ENCODE assay signal across 20 cellular contexts in genomic region chr2:122319551-122320132, GRCh38.
A peak's percentile ranks its signal among the peaks of the same experiment; 100 is the strongest.
DNase-seq lines count a peak whose midpoint lies in the region; ATAC-seq, FAIRE-seq and TF ChIP-seq lines count a peak whose summit lies in the region.
"Had no signal": no experiment of that assay in that cellular context is flagged by ENCODE, and none has a peak within 500 bp of the region (broad histone marks: within the 10 kb centered on the region; RNA-seq: fewer than 3 reads in every experiment).

No MANE protein-coding gene starts in this region.

- CTCF ChIA-PET in HepG2 (lab: Yijun Ruan, JAX; ENCODE audit: low intra/inter-chr PET ratio, low total read pairs), result no interaction called here
- CTCF ChIA-PET in IMR-90 (lab: Yijun Ruan, JAX), result no interaction called here

- H3K27ac ChIP-seq in HepG2 (ENCODE audit: extremely low read length, insufficient read depth, low read length) (no peak overlapping the region), right lobe of liver (no peak overlapping the region), IMR-90 (ENCODE audit: insufficient read depth, low read length) (no peak overlapping the region), RWPE2 (ENCODE audit: poor library complexity, severe bottlenecking) (no peak overlapping the region)
- H3K27ac ChIP-seq: BLaER1 had no signal

- H3K9ac ChIP-seq in HepG2 (ENCODE audit: insufficient read depth, low read depth, low read length), result no peak overlapping the region
- no peak overlapping the region for H3K9ac ChIP-seq in IMR-90 (ENCODE audit: low read depth, low read length)
- H3K9ac ChIP-seq: BLaER1 had no signal

- no peak overlapping the region for H2AFZ ChIP-seq in HepG2 (ENCODE audit: low read length)
- no peak overlapping the region for H2AFZ ChIP-seq in IMR-90 (replicated peaks; ENCODE audit: low read length, poor library complexity)
- H2AFZ ChIP-seq: GM23338 had no signal

- H4K5ac ChIP-seq in IMR-90 (ENCODE audit: low read depth, low read length), result no peak overlapping the region

- no peak overlapping the region for H2AK5ac ChIP-seq in IMR-90 (ENCODE audit: low read depth, low read length)

- FAIRE-seq in HepG2 (lab: Jason Lieb, UNC), result no peak
- FAIRE-seq: H54 had no signal

- H4K91ac ChIP-seq in IMR-90 (ENCODE audit: insufficient read depth, low read depth, low read length), result no peak overlapping the region

- TF ChIP-seq EP300 in HepG2 (IDR thresholded peaks at IDR 0.05; ENCODE audit: low read depth in 2 of 2, low read length in 2 of 2) (no peak), HepG2 (CRISPR knock-in tag; IDR thresholded peaks at IDR 0.05; ENCODE audit: borderline replicate concordance) (no peak)

- TF ChIP-seq POLR2A in HepG2 (IDR thresholded peaks at IDR 0.05; ENCODE audit: insufficient read depth in 1 of 2, low read depth in 2 of 2, low read length in 2 of 2), result no peak
- TF ChIP-seq POLR2A in right lobe of liver (IDR thresholded peaks at IDR 0.05), result no peak
- TF ChIP-seq POLR2A in IMR-90 (IDR thresholded peaks at IDR 0.05; ENCODE audit: low read depth, low read length), result no peak

- no peaks in the 10 kb centered on the region for H3K4me1 ChIP-seq in HepG2 (ENCODE audit: insufficient read depth, low read length)
- H3K4me1 ChIP-seq in right lobe of liver, result no peaks in the 10 kb centered on the region
- no peaks in the 10 kb centered on the region for H3K4me1 ChIP-seq in IMR-90 (ENCODE audit: control insufficient read depth, insufficient read depth, low read length)
- no peaks in the 10 kb centered on the region for H3K4me1 ChIP-seq in RWPE2 (ENCODE audit: insufficient read depth, poor library complexity, severe bottlenecking)
- H3K4me1 ChIP-seq: BLaER1 had no signal

- TF ChIP-seq CTCF in HepG2 (CRISPR knock-in tag; IDR thresholded peaks at IDR 0.05), result no peak
- TF ChIP-seq CTCF in right lobe of liver (IDR thresholded peaks at IDR 0.05), result no peak
- no peak for TF ChIP-seq CTCF in IMR-90 (conservative IDR thresholded peaks at IDR 0.05; ENCODE audit: low read depth, low read length)
- no peak for TF ChIP-seq CTCF in RWPE2 (IDR thresholded peaks at IDR 0.05; ENCODE audit: poor library complexity, severe bottlenecking)
- TF ChIP-seq CTCF in type B pancreatic cell (conservative IDR thresholded peaks at IDR 0.05), result no peak
- no peak for TF ChIP-seq CTCF in glutamatergic neuron (IDR thresholded peaks at IDR 0.05; ENCODE audit: partially characterized antibody, unreplicated experiment)

- no peak overlapping the region for H3K23ac ChIP-seq in IMR-90 (ENCODE audit: low read depth, low read length)

- H3K56ac ChIP-seq in IMR-90 (ENCODE audit: extremely low read depth, insufficient read depth, low read length), result no peak overlapping the region

- H3K4me1 Mint-ChIP-seq in type B pancreatic cell (ENCODE audit: unreplicated experiment) (no peaks in the 10 kb centered on the region), glutamatergic neuron (ENCODE audit: low read depth, unreplicated experiment) (no peaks in the 10 kb centered on the region)
- H3K4me1 Mint-ChIP-seq: CD4-positive, alpha-beta memory T cell; GM23338; IgD-negative memory B cell had no signal

- H3K27ac Mint-ChIP-seq in type B pancreatic cell, result no peak overlapping the region
- no peak overlapping the region for H3K27ac Mint-ChIP-seq in glutamatergic neuron (ENCODE audit: unreplicated experiment)
- H3K27ac Mint-ChIP-seq: CD14-positive monocyte; CD4-positive, alpha-beta memory T cell; GM23338; IgD-negative memory B cell had no signal

- no peak overlapping the region for H3K4me2 ChIP-seq in HepG2 (ENCODE audit: low read depth, low read length)
- H3K4me2 ChIP-seq in IMR-90 (ENCODE audit: low read depth, low read length), result no peak overlapping the region
- H3K4me2 ChIP-seq: BLaER1, GM23338 had no signal

- no peak overlapping the region for H2BK20ac ChIP-seq in IMR-90 (ENCODE audit: low read depth, low read length)

- intact Hi-C loops in HepG2 (cut with micrococcal nuclease; ENCODE audit: unreplicated experiment), result no loop called here
- intact Hi-C loops in right lobe of liver (cut with DNase I), result no loop called here
- intact Hi-C loops in IMR-90 (cut with micrococcal nuclease), result no loop called here

- H2BK120ac ChIP-seq in IMR-90 (ENCODE audit: low read depth, low read length), result no peak overlapping the region

- no peak overlapping the region for H3K14ac ChIP-seq in IMR-90 (replicated peaks; ENCODE audit: low read depth, low read length)

- H3K36me3 ChIP-seq in HepG2 (replicated peaks in 1 of 2; ENCODE audit: control insufficient read depth in 1 of 2, insufficient read depth in 2 of 2, low read length in 2 of 2), result no peaks in the 10 kb centered on the region
- no peaks in the 10 kb centered on the region for H3K36me3 ChIP-seq in right lobe of liver
- no peaks in the 10 kb centered on the region for H3K36me3 ChIP-seq in IMR-90 (ENCODE audit: control insufficient read depth, insufficient read depth, low read length)
- no peaks in the 10 kb centered on the region for H3K36me3 ChIP-seq in RWPE2 (ENCODE audit: low read depth)
- H3K36me3 ChIP-seq: BLaER1 had no signal

- H3K9me3 ChIP-seq in HepG2 (ENCODE audit: low read length) (no peaks in the 10 kb centered on the region), right lobe of liver (no peaks in the 10 kb centered on the region), IMR-90 (ENCODE audit: control insufficient read depth, insufficient read depth, low read length) (peaks cover 5% of the 10 kb centered on the region), RWPE2 (ENCODE audit: severe bottlenecking) (no peaks in the 10 kb centered on the region)
- H3K9me3 ChIP-seq: BLaER1 had no signal

- no peaks in the 10 kb centered on the region for H3K9me1 ChIP-seq in IMR-90 (ENCODE audit: insufficient read depth, low read length)

- H2AK9ac ChIP-seq in IMR-90 (replicated peaks; ENCODE audit: low read depth, low read length, poor library complexity), result no peak overlapping the region

- H3K18ac ChIP-seq in IMR-90 (ENCODE audit: low read depth, low read length), result no peak overlapping the region

- H4K8ac ChIP-seq in IMR-90 (ENCODE audit: low read depth in 2 of 2, low read length in 2 of 2), result no peak overlapping the region

- H3K4ac ChIP-seq in IMR-90 (ENCODE audit: low read depth, low read length), result no peak overlapping the region

- H3K9me3 Mint-ChIP-seq in type B pancreatic cell (peaks cover 4% of the 10 kb centered on the region), glutamatergic neuron (ENCODE audit: unreplicated experiment) (no peaks in the 10 kb centered on the region)
- H3K9me3 Mint-ChIP-seq: GM23338 had no signal

- no peak overlapping the region for H2BK5ac ChIP-seq in IMR-90 (ENCODE audit: low read depth, low read length, poor library complexity, severe bottlenecking)

- H3K36me3 Mint-ChIP-seq in type B pancreatic cell (no peaks in the 10 kb centered on the region), glutamatergic neuron (ENCODE audit: unreplicated experiment) (no peaks in the 10 kb centered on the region)
- H3K36me3 Mint-ChIP-seq: CD14-positive monocyte; CD4-positive, alpha-beta memory T cell; IgD-negative memory B cell had no signal

- in situ Hi-C loops in HepG2 (cut with HindIII; ENCODE audit: extremely low pct_ligation_motif_present, low pct_unique_long_range_greater_than_20kb), result no loop called here
- in situ Hi-C loops in IMR-90 (cut with MboI; ENCODE audit: low sequenced_read_pairs), result no loop called here

- BruUV-seq in HepG2 (replicated peaks; lab: Mats Ljungman, UMichigan) (no TSS peak), IMR-90 (replicated peaks; lab: Mats Ljungman, UMichigan) (no TSS peak)

- no peak overlapping the region for H2BK15ac ChIP-seq in IMR-90 (ENCODE audit: low read depth, low read length)

- POLR2A ChIA-PET in HepG2 (lab: Yijun Ruan, JAX), result no interaction called here
- POLR2A ChIA-PET in IMR-90 (lab: Charles Lee; ENCODE audit: unreplicated experiment), result no interaction called here

- TF ChIP-seq RAD21 in HepG2 (CRISPR knock-in tag; IDR thresholded peaks at IDR 0.05) (no peak), IMR-90 (IDR thresholded peaks at IDR 0.05; ENCODE audit: low read length) (no peak)

- no peaks in the 10 kb centered on the region for H3K79me1 ChIP-seq in IMR-90 (ENCODE audit: low read depth in 1 of 2, low read length in 2 of 2)

- H3K4me3 ChIP-seq in HepG2 (replicated peaks in 1 of 3; ENCODE audit: insufficient read depth in 1 of 3, low read depth in 2 of 3, low read length in 3 of 3), result no peak overlapping the region
- no peak overlapping the region for H3K4me3 ChIP-seq in right lobe of liver
- no peak overlapping the region for H3K4me3 ChIP-seq in IMR-90 (ENCODE audit: insufficient read depth, low read depth, low read length)
- H3K4me3 ChIP-seq in RWPE2 (ENCODE audit: severe bottlenecking), result no peak overlapping the region
- H3K4me3 ChIP-seq: BLaER1, GM23338 had no signal

- DNase-seq in HepG2 (ENCODE audit: low spot score) (no peak), right lobe of liver (no peak), IMR-90 (no peak), RWPE2 (ENCODE audit: low spot score) (no peak), renal cortical epithelial cell (ENCODE audit: low read depth) (peak; percentile 50), type B pancreatic cell (ENCODE audit: extremely low spot score, unreplicated experiment) (no peak), glutamatergic neuron (no peak)
- DNase-seq: 8988T; Calu3; CD4-positive, alpha-beta memory T cell; DND-41; GF-D8; HCEC 1CT; KBM-7 had no signal

- ATAC-seq in HepG2 (no peak), right lobe of liver (no peak), IMR-90 (ENCODE audit: low read depth) (no peak), RWPE2 (ENCODE audit: low read depth) (peak; percentile 21; the same call in 1 of the 3 replicates), GM19455 (IDR thresholded peaks at IDR 0.05; ENCODE audit: unreplicated experiment) (no peak)
- ATAC-seq: GM23338 had no signal

- 0% methylated on average over 4 of the region's 4 CpGs for WGBS in HepG2 (ENCODE audit: low lambda C conversion rate)
- whole genome bisulfite sequencing in right lobe of liver (ENCODE audit: insufficient coverage, low coverage, low lambda C conversion rate, missing lambda C conversion rate), result 59% methylated on average over 4 of the region's 4 CpGs
- no CpG with 5 or more reads among the region's 4 CpGs for WGBS in IMR-90 (ENCODE audit: extremely low coverage in 2 of 2, insufficient read length in 1 of 2), 2 experiments

- dilution Hi-C loops in IMR-90 (cut with HindIII; ENCODE audit: low sequenced_read_pairs, unreplicated experiment), result no loop called here

- H3K27me3 ChIP-seq in HepG2 (ENCODE audit: control insufficient read depth in 1 of 2, insufficient read depth in 2 of 2, low read length in 2 of 2) (no peaks in the 10 kb centered on the region), right lobe of liver (no peaks in the 10 kb centered on the region), IMR-90 (ENCODE audit: control insufficient read depth, insufficient read depth, low read length) (no peaks in the 10 kb centered on the region), RWPE2 (ENCODE audit: insufficient read depth, poor library complexity, severe bottlenecking) (no peaks in the 10 kb centered on the region)
- H3K27me3 ChIP-seq: BLaER1 had no signal

- H4K20me1 ChIP-seq in HepG2 (ENCODE audit: insufficient read depth, low read length), result no peaks in the 10 kb centered on the region
- no peaks in the 10 kb centered on the region for H4K20me1 ChIP-seq in IMR-90 (ENCODE audit: insufficient read depth, low read length)
- H4K20me1 ChIP-seq: BLaER1 had no signal

- H3K27me3 Mint-ChIP-seq in type B pancreatic cell (peaks cover 22% of the 10 kb centered on the region), glutamatergic neuron (ENCODE audit: unreplicated experiment) (peaks cover 2% of the 10 kb centered on the region)
- H3K27me3 Mint-ChIP-seq: IgD-negative memory B cell had no signal

- no peaks in the 10 kb centered on the region for H3K79me2 ChIP-seq in HepG2 (ENCODE audit: insufficient read depth, low read length)

- H3K4me3 Mint-ChIP-seq in type B pancreatic cell, result no peak overlapping the region
- H3K4me3 Mint-ChIP-seq in glutamatergic neuron (ENCODE audit: unreplicated experiment), result no peak overlapping the region
- H3K4me3 Mint-ChIP-seq: CD14-positive monocyte; CD4-positive, alpha-beta memory T cell; GM23338; IgD-negative memory B cell had no signal
